ENCODE assay signal across 20 cellular contexts in the genomic region with DNA sequence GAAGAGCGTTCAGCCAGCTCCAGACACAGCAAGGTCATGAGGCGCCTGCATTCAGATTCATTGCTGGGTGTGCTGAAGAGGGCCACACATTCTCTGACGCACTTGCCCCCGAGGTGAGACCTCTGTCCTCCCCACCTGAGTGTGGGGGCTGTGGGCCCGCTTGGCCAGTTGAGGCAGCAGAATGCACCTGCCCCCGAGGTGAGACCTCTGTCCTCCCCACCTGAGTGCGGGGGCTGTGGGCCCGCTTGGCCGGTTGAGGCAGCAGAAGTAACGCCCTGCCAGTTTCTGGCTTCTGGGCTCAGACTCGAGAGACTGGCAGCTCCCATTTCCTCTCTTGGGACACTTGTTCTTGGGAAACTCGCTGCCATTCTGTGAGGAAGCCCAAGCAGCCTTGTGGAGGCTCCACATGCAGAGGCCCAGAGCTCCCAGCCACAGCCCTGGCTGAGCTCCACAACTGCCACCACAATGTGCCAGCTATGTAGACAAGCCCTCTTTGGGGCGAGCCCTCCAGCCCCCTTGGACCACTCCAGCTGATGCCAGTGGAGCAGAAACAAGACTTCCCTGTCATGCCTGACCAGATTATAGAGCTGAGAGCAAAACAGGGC.
DNase-seq lines count a peak whose midpoint lies in the region; ATAC-seq, FAIRE-seq and TF ChIP-seq lines count a peak whose summit lies in the region.
"Had no signal": no experiment of that assay in that cellular context is flagged by ENCODE, and none has a peak within 500 bp of the region (broad histone marks: within the 10 kb centered on the region; RNA-seq: fewer than 3 reads in every experiment).

No MANE protein-coding gene starts in this region.

- H3K4me3 ChIP-seq in right cardiac atrium (ENCODE audit: low read length) (no peak overlapping the region), heart left ventricle (no peak overlapping the region), kidney (ENCODE audit: low read length in 2 of 2) (no peak overlapping the region), neuronal stem cell (ENCODE audit: low read length in 2 of 2) (no peak overlapping the region)
- H3K4me3 ChIP-seq: GM12878 had no signal

- no peak for FAIRE-seq in kidney (lab: Jason Lieb, UNC)
- FAIRE-seq: A204.1, GM12878 had no signal

- no peak overlapping the region for H3K4ac ChIP-seq in neuronal stem cell (ENCODE audit: low read length)

- TF ChIP-seq POLR2A in heart left ventricle (IDR thresholded peaks at IDR 0.05), result no peak

- H3K18ac ChIP-seq in neuronal stem cell (ENCODE audit: low read length), result peak overlapping the region; percentile 85

- H3K27ac ChIP-seq in right cardiac atrium (ENCODE audit: low read length) (no peak overlapping the region), heart left ventricle (no peak overlapping the region), kidney (ENCODE audit: low read depth in 2 of 2, low read length in 2 of 2) (no peak overlapping the region), neuronal stem cell (replicated peaks; ENCODE audit: low read length) (no peak overlapping the region)

- H2AK5ac ChIP-seq in neuronal stem cell (ENCODE audit: low read depth, low read length), result peak overlapping the region; percentile 66

- H2BK120ac ChIP-seq in neuronal stem cell (ENCODE audit: low read depth, low read length), result peak overlapping the region; percentile 33

- ATAC-seq in right cardiac atrium (no peak), heart left ventricle (no peak)
- ATAC-seq: GM12878 had no signal

- no peak overlapping the region for H3K14ac ChIP-seq in neuronal stem cell (ENCODE audit: low read length)

- peak overlapping the region; percentile 27 for H4K91ac ChIP-seq in neuronal stem cell (ENCODE audit: low read depth, low read length, poor library complexity)

- H2BK5ac ChIP-seq in neuronal stem cell (ENCODE audit: low read length), result no peak overlapping the region

- no peaks in the 10 kb centered on the region for H3K36me3 ChIP-seq in heart left ventricle
- H3K36me3 ChIP-seq in kidney (ENCODE audit: control insufficient read depth in 1 of 2, insufficient read depth in 2 of 2, low read length in 2 of 2), result no peaks in the 10 kb centered on the region
- no peaks in the 10 kb centered on the region for H3K36me3 ChIP-seq in neuronal stem cell (replicated peaks in 1 of 2; ENCODE audit: control insufficient read depth in 2 of 2, insufficient read depth in 2 of 2, low read length in 2 of 2)
- H3K36me3 ChIP-seq: BE2C had no signal

- TF ChIP-seq CTCF in heart left ventricle (IDR thresholded peaks at IDR 0.05) (no peak), kidney (IDR thresholded peaks at IDR 0.05; ENCODE audit: borderline replicate concordance, extremely low read depth, insufficient read depth) (no peak)

- H4K8ac ChIP-seq in neuronal stem cell (ENCODE audit: low read depth, low read length), result no peak overlapping the region

- H2BK15ac ChIP-seq in neuronal stem cell (ENCODE audit: low read length), result peak overlapping the region; percentile 90

- no peak overlapping the region for H2BK12ac ChIP-seq in neuronal stem cell (ENCODE audit: low read length)

- intact Hi-C loops in right cardiac atrium (cut with DNase I) (no loop called here), heart left ventricle (cut with DNase I) (no loop called here), kidney (cut with DNase I) (no loop called here)

- H3K4me1 ChIP-seq in right cardiac atrium (ENCODE audit: control insufficient read depth, insufficient read depth, low read length) (no peaks in the 10 kb centered on the region), heart left ventricle (no peaks in the 10 kb centered on the region), kidney (ENCODE audit: control insufficient read depth in 1 of 2, insufficient read depth in 1 of 2, low read depth in 1 of 2, low read length in 2 of 2) (no peaks in the 10 kb centered on the region), neuronal stem cell (ENCODE audit: control insufficient read depth in 2 of 2, insufficient read depth in 1 of 2, low read depth in 1 of 2, low read length in 2 of 2) (peaks cover 10 to 17% of the 10 kb centered on the region in 2 donors)
- H3K4me1 ChIP-seq: BE2C had no signal

- H3K4me2 ChIP-seq in neuronal stem cell (ENCODE audit: insufficient read depth, low read length, poor library complexity, severe bottlenecking), result no peak overlapping the region

- no peak overlapping the region for H2AFZ ChIP-seq in neuronal stem cell (ENCODE audit: low read length)

- 92% methylated on average over 13 of the region's 13 CpGs for WGBS in right cardiac atrium
- 87 to 91% (median 90%) methylated on average over 11 to 13 of the region's 13 CpGs for WGBS in heart left ventricle, 4 donors
- no CpG with 5 or more reads among the region's 13 CpGs for WGBS in neuronal stem cell (ENCODE audit: extremely low coverage in 2 of 2, insufficient read length in 2 of 2, insufficient replicate concordance in 1 of 2), 2 donors

- no peak overlapping the region for H3K9ac ChIP-seq in kidney (ENCODE audit: low read length in 2 of 2)
- no peak overlapping the region for H3K9ac ChIP-seq in neuronal stem cell (ENCODE audit: low read depth, low read length, poor library complexity)

- H3K79me1 ChIP-seq in neuronal stem cell (ENCODE audit: low read depth, low read length), result no peaks in the 10 kb centered on the region

- H3K9me3 ChIP-seq in right cardiac atrium (ENCODE audit: control insufficient read depth, low read length) (no peaks in the 10 kb centered on the region), heart left ventricle (peaks cover 0 to 14% (median 5%) of the 10 kb centered on the region in 12 donors), kidney (ENCODE audit: control insufficient read depth in 1 of 2, low read length in 2 of 2) (peaks cover 0 to 2% of the 10 kb centered on the region in 2 donors), neuronal stem cell (replicated peaks in 1 of 2; ENCODE audit: control insufficient read depth in 2 of 2, insufficient read depth in 1 of 2, low read depth in 1 of 2, low read length in 2 of 2) (peaks cover 11 to 15% of the 10 kb centered on the region in 2 donors)
- H3K9me3 ChIP-seq: BE2C had no signal

- H3K27me3 ChIP-seq in right cardiac atrium (ENCODE audit: control insufficient read depth, insufficient read depth) (no peaks in the 10 kb centered on the region), heart left ventricle (peaks cover 0 to 19% (median 0%) of the 10 kb centered on the region in 9 donors), neuronal stem cell (ENCODE audit: control insufficient read depth in 3 of 3, insufficient read depth in 3 of 3, low read depth in 1 of 3, low read length in 3 of 3) (no peaks in the 10 kb centered on the region)
- H3K27me3 ChIP-seq: BE2C had no signal

- no peak overlapping the region for H3K23ac ChIP-seq in neuronal stem cell (ENCODE audit: low read depth, low read length, poor library complexity)

- DNase-seq in right cardiac atrium (peak in 2 of 3 donors; percentile 25 to 30), heart left ventricle (no peak), kidney (peak; percentile 36), neuronal stem cell (ENCODE audit: low spot score) (no peak), T1000 (lab: John Stamatoyannopoulos, UW) (no peak), NOMO-1 treated with DMSO at 0.1 percent for 48 hours (lab: John Stamatoyannopoulos, UW; ENCODE audit: unreplicated experiment) (no peak), OCI-M2 (lab: John Stamatoyannopoulos, UW; ENCODE audit: unreplicated experiment) (no peak)
- DNase-seq: ACHN; BE2C; C1 segment of cervical spinal cord; CD4-positive, CD25-positive, alpha-beta regulatory T cell; COR-L47; DMS 273 treated with DMSO at 0.1 percent for 48 hours; DMS53; DND-41; EL; GOT3; H7 had no signal

Comparison
In these comparisons a context has a peak if more than half of its experiments do, and no peak if none do; other contexts are left out.
1. DNase-seq: peak in right cardiac atrium (2 of 3) and kidney (single experiment); none in heart left ventricle (0 of 5), neuronal stem cell (single experiment), T1000 (single experiment), NOMO-1 treated with DMSO at 0.1 percent for 48 hours (single experiment) and OCI-M2 (single experiment).